ENCODE assay signal across 26 cellular contexts in the genomic region with DNA sequence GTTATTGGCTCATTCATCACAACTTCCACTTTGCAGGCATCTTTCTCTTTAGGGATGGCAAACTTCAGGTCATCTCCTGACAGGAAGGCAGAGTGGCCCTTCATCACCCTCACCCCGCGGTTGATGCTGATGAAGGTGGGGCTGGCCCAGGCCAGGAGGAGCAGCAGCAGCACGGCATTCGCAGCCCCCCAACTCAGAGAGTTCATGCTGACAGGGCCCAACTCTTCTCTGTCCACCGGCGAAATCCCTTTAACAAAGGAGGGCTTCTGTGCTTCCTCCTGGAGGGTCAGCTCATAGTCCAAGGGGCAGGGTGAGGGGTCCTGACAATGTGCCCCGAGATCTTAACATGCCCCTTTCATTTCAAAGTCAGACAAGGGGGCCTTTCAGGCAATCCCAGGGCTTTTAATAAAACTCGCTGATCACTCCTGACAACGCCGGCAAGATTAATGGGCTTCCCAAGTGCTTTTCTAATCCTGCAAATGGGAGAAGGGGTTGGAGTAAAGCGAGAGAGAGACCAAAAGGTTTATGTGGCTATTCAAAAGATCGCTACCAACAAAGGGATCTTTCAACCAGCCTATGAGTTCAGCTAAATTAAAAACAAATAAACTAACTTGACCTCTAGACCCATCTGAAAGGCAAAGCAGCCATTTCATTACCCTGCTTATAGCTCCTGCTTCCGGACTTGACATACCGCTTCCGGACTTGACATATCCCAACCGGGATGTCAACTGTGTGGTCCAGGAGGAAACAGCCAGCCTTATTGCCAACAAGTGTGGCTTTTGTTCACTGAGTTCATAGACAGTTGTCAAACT. TPM values are rescaled to one million over a fixed set of nuclear protein-coding genes. Genes with fewer than 3 reads are reported as not detected.
DNase-seq lines count a peak whose midpoint lies in the region; ATAC-seq and TF ChIP-seq lines count a peak whose summit lies in the region.
"Had no signal": no experiment of that assay in that cellular context is flagged by ENCODE, and none has a peak within 500 bp of the region (broad histone marks: within the 10 kb centered on the region; RNA-seq: fewer than 3 reads in every experiment).

No MANE protein-coding gene starts in this region.

- no peak for TF ChIP-seq CTCF in H9 (conservative IDR thresholded peaks at IDR 0.05)
- no peak for TF ChIP-seq CTCF in progenitor cell of endocrine pancreas (IDR thresholded peaks at IDR 0.05; ENCODE audit: unreplicated experiment)

- H4K91ac ChIP-seq in H9 (ENCODE audit: insufficient read length, low read depth, low read length) = no peak overlapping the region

- intact Hi-C loops in left colon (cut with DNase I, micrococcal nuclease) = no loop called here

- H2BK12ac ChIP-seq in H9 (ENCODE audit: insufficient read length, low read depth, low read length) = no peak overlapping the region

- H3K18ac ChIP-seq in H9 (ENCODE audit: insufficient read length, low read depth, low read length) = no peak overlapping the region

- H3K4me1 ChIP-seq in H9 (ENCODE audit: insufficient read depth, low read length) = no peaks in the 10 kb centered on the region
- H3K4me1 ChIP-seq: BE2C, Caco-2, upper lobe of left lung had no signal

- H3K9me3 ChIP-seq in H9 (ENCODE audit: control insufficient read depth, low read depth, low read length) = no peaks in the 10 kb centered on the region
- H3K9me3 ChIP-seq: BE2C, Caco-2, upper lobe of left lung had no signal

- ATAC-seq in left colon (peak; percentile 45), HG02642 (IDR thresholded peaks at IDR 0.05; ENCODE audit: poor library complexity, unreplicated experiment) (no peak)
- no peak for ATAC-seq in stimulated activated naive B cell treated with anti-CD40 and anti-IgM and Interleukin-4, amounts not matched to agents 10 μg/mL and 1 μg/mL and 100 μg/mL, for 72 hours (replicated peaks)
- ATAC-seq: activated CD8-positive, alpha-beta memory T cell treated with anti-CD3 and anti-CD28 coated beads, Interleukin-2, amount 10 ng/mL, durations not matched to agents 7 days and 5 days; naive thymus-derived CD8-positive, alpha-beta T cell; Right ventricle myocardium inferior had no signal

- H3K4me1 Mint-ChIP-seq in H9 = peaks cover 2 to 9% of the 10 kb centered on the region in 2 experiments; a peak in 2 of 4 replicates
- H3K4me1 Mint-ChIP-seq in progenitor cell of endocrine pancreas (ENCODE audit: low read depth) = peaks cover 21% of the 10 kb centered on the region
- H3K4me1 Mint-ChIP-seq in stimulated activated naive B cell treated with anti-CD40 and anti-IgM and Interleukin-4, amounts not matched to agents 10 μg/mL and 1 μg/mL and 100 μg/mL, for 72 hours = no peaks in the 10 kb centered on the region
- H3K4me1 Mint-ChIP-seq: activated CD8-positive, alpha-beta memory T cell treated with anti-CD3 and anti-CD28 coated beads, Interleukin-2, amount 10 ng/mL, durations not matched to agents 7 days and 5 days; memory B cell; naive thymus-derived CD8-positive, alpha-beta T cell had no signal

- H4K20me1 ChIP-seq in H9 (ENCODE audit: control insufficient read depth, insufficient read depth, insufficient read length) = no peaks in the 10 kb centered on the region

- DNase-seq in H9 (no peak), NCI-H82 treated with DMSO at 0.1 percent for 48 hours (lab: John Stamatoyannopoulos, UW; ENCODE audit: unreplicated experiment) (peak; percentile 14), left colon (no peak), progenitor cell of endocrine pancreas (ENCODE audit: low spot score, unreplicated experiment) (no peak), RPMI8226 (no peak)
- no peak for DNase-seq in stimulated activated CD4-positive, alpha-beta T cell treated with anti-CD3 and anti-CD28 coated beads, Interleukin-12 subunit alpha, Interleukin-12 subunit beta, amount 100 ng/mL, for 4 hours
- no peak for DNase-seq in stimulated activated naive B cell treated with anti-CD40 and anti-IgM and Interleukin-4, amounts not matched to agents 10 μg/mL and 1 μg/mL and 100 μg/mL, for 72 hours
- DNase-seq: activated CD4-positive, alpha-beta T cell treated with anti-CD3 and anti-CD28 coated beads for 4 hours; activated CD8-positive, alpha-beta memory T cell treated with anti-CD3 and anti-CD28 coated beads, Interleukin-2, amount 10 ng/mL, durations not matched to agents 7 days and 5 days; activated naive CD4-positive, alpha-beta T cell treated with anti-CD3 and anti-CD28 coated beads, Interleukin-2, amount 50 U/mL, for 16 hours; BE2C; Caco-2; cortex of kidney; naive thymus-derived CD8-positive, alpha-beta T cell; NCI-H524 treated with DMSO at 0.1 percent for 48 hours; posterior cingulate gyrus; stimulated activated CD4-positive, alpha-beta T cell treated with anti-CD3 and anti-CD28 coated beads, Interleukin-4, amount 100 ng/mL, for 4 hours; T-helper 1 cell had no signal

- H3K9ac ChIP-seq in H9 (ENCODE audit: extremely low read depth, insufficient read length, low read length) = no peak overlapping the region

- no peak overlapping the region for H4K5ac ChIP-seq in H9 (ENCODE audit: insufficient read length, low read depth, low read length)

- peak overlapping the region in 2 of 3 experiments; percentile 50 to 84; a peak in 1 of 7 replicates for H3K27ac Mint-ChIP-seq in H9
- peak overlapping the region; percentile 85 for H3K27ac Mint-ChIP-seq in progenitor cell of endocrine pancreas
- no peak overlapping the region for H3K27ac Mint-ChIP-seq in stimulated activated naive B cell treated with anti-CD40 and anti-IgM and Interleukin-4, amounts not matched to agents 10 μg/mL and 1 μg/mL and 100 μg/mL, for 72 hours
- H3K27ac Mint-ChIP-seq: activated CD8-positive, alpha-beta memory T cell treated with anti-CD3 and anti-CD28 coated beads, Interleukin-2, amount 10 ng/mL, durations not matched to agents 7 days and 5 days; activated T-helper 1 cell treated with anti-CD3 and anti-CD28 coated beads, Interleukin-12 subunit alpha, Interleukin-12 subunit beta, Interleukin-2, Interleukin-4 antibody, amounts not matched to agents 30 ng/mL and 10 ng/mL and 1 ng/mL, durations not matched to agents 14 hours and 24 hours and 36 hours; memory B cell; naive thymus-derived CD8-positive, alpha-beta T cell had no signal

- H3K56ac ChIP-seq in H9 (ENCODE audit: insufficient read length, low read depth, low read length) = no peak overlapping the region

- no peak overlapping the region for H2BK120ac ChIP-seq in H9 (ENCODE audit: low read depth, low read length, poor library complexity, severe bottlenecking)

- no peaks in the 10 kb centered on the region for H3K79me1 ChIP-seq in H9 (ENCODE audit: insufficient read depth, low read depth, low read length, poor library complexity, severe bottlenecking)

- H3K27me3 Mint-ChIP-seq in H9 (ENCODE audit: low read depth) = no peaks in the 10 kb centered on the region
- H3K27me3 Mint-ChIP-seq in progenitor cell of endocrine pancreas = no peaks in the 10 kb centered on the region
- no peaks in the 10 kb centered on the region for H3K27me3 Mint-ChIP-seq in stimulated activated naive B cell treated with anti-CD40 and anti-IgM and Interleukin-4, amounts not matched to agents 10 μg/mL and 1 μg/mL and 100 μg/mL, for 72 hours
- H3K27me3 Mint-ChIP-seq: activated CD8-positive, alpha-beta memory T cell treated with anti-CD3 and anti-CD28 coated beads, Interleukin-2, amount 10 ng/mL, durations not matched to agents 7 days and 5 days; memory B cell had no signal

- no peak overlapping the region for H2BK5ac ChIP-seq in H9 (ENCODE audit: insufficient read length, low read length)

- H3K4me3 Mint-ChIP-seq in H9 = no peak overlapping the region
- H3K4me3 Mint-ChIP-seq in progenitor cell of endocrine pancreas (ENCODE audit: low read depth) = peak overlapping the region; percentile 54
- H3K4me3 Mint-ChIP-seq in stimulated activated naive B cell treated with anti-CD40 and anti-IgM and Interleukin-4, amounts not matched to agents 10 μg/mL and 1 μg/mL and 100 μg/mL, for 72 hours = no peak overlapping the region
- H3K4me3 Mint-ChIP-seq: activated CD8-positive, alpha-beta memory T cell treated with anti-CD3 and anti-CD28 coated beads, Interleukin-2, amount 10 ng/mL, durations not matched to agents 7 days and 5 days; activated T-helper 1 cell treated with anti-CD3 and anti-CD28 coated beads, Interleukin-12 subunit alpha, Interleukin-12 subunit beta, Interleukin-2, Interleukin-4 antibody, amounts not matched to agents 30 ng/mL and 10 ng/mL and 1 ng/mL, durations not matched to agents 14 hours and 24 hours and 36 hours; memory B cell; naive thymus-derived CD8-positive, alpha-beta T cell had no signal

- H4K8ac ChIP-seq in H9 (replicated peaks; ENCODE audit: insufficient read length, low read depth, low read length) = no peak overlapping the region

- no peak overlapping the region for H2BK15ac ChIP-seq in H9 (ENCODE audit: low read depth, low read length)

- H3K23me2 ChIP-seq in H9 (ENCODE audit: insufficient read length, low read depth, low read length, poor library complexity, severe bottlenecking) = no peaks in the 10 kb centered on the region

- WGBS in H9 (ENCODE audit: extremely low coverage, insufficient read length, low lambda C conversion rate) = no CpG with 5 or more reads among the region's 16 CpGs

- no peak overlapping the region for H3K4ac ChIP-seq in H9 (ENCODE audit: low read depth, low read length)

- no peak overlapping the region for H2BK20ac ChIP-seq in H9 (ENCODE audit: low read depth, low read length, poor library complexity, severe bottlenecking)

- H3K27me3 ChIP-seq in H9 (ENCODE audit: insufficient read depth, low read length) = no peaks in the 10 kb centered on the region
- H3K27me3 ChIP-seq: cardiac muscle cell, upper lobe of left lung had no signal

- H3K23ac ChIP-seq in H9 (ENCODE audit: insufficient read length, low read depth, low read length) = no peak overlapping the region

- no peak overlapping the region for H3T11ph ChIP-seq in H9 (ENCODE audit: low read length)

- peaks cover 4 to 7% of the 10 kb centered on the region in 2 experiments; a peak in 4 of 5 replicates for H3K9me3 Mint-ChIP-seq in H9
- H3K9me3 Mint-ChIP-seq in progenitor cell of endocrine pancreas (ENCODE audit: low read depth) = no peaks in the 10 kb centered on the region
- H3K9me3 Mint-ChIP-seq in stimulated activated naive B cell treated with anti-CD40 and anti-IgM and Interleukin-4, amounts not matched to agents 10 μg/mL and 1 μg/mL and 100 μg/mL, for 72 hours = peaks cover 1 to 6% of the 10 kb centered on the region in 2 donors
- H3K9me3 Mint-ChIP-seq: activated T-helper 1 cell treated with anti-CD3 and anti-CD28 coated beads, Interleukin-12 subunit alpha, Interleukin-12 subunit beta, Interleukin-2, Interleukin-4 antibody, amounts not matched to agents 30 ng/mL and 10 ng/mL and 1 ng/mL, durations not matched to agents 14 hours and 24 hours and 36 hours; memory B cell had no signal

- peaks cover 0 to 2% (median 0%) of the 10 kb centered on the region in 3 experiments; a peak in 3 of 7 replicates for H3K36me3 Mint-ChIP-seq in H9 (ENCODE audit: insufficient read depth in 1 of 3, low read depth in 3 of 3)
- H3K36me3 Mint-ChIP-seq in progenitor cell of endocrine pancreas (ENCODE audit: insufficient read depth) = no peaks in the 10 kb centered on the region
- H3K36me3 Mint-ChIP-seq in stimulated activated naive B cell treated with anti-CD40 and anti-IgM and Interleukin-4, amounts not matched to agents 10 μg/mL and 1 μg/mL and 100 μg/mL, for 72 hours = no peaks in the 10 kb centered on the region
- H3K36me3 Mint-ChIP-seq: activated CD8-positive, alpha-beta memory T cell treated with anti-CD3 and anti-CD28 coated beads, Interleukin-2, amount 10 ng/mL, durations not matched to agents 7 days and 5 days; memory B cell; naive thymus-derived CD8-positive, alpha-beta T cell had no signal

- H2AK5ac ChIP-seq in H9 (ENCODE audit: insufficient read length, low read length) = no peak overlapping the region

- no peak overlapping the region for H3K14ac ChIP-seq in H9 (ENCODE audit: insufficient read depth, low read length)

- no peak overlapping the region for H2AFZ ChIP-seq in H9 (ENCODE audit: low read length)

- no peak overlapping the region for H3K4me2 ChIP-seq in H9 (ENCODE audit: insufficient read depth, insufficient read length, low read length)

- H3K79me2 ChIP-seq in H9 (ENCODE audit: insufficient read depth, low read length) = no peaks in the 10 kb centered on the region

- no peak overlapping the region for H3K27ac ChIP-seq in H9 (ENCODE audit: insufficient read length, low read depth, low read length)
- H3K27ac ChIP-seq: cardiac muscle cell, HL-60, upper lobe of left lung had no signal

RNA-seq across cellular contexts. Expression of a gene that starts 41.2 kb away (rescaled TPM):
- total RNA-seq in H9 (2021) (0.35 and 0.44 TPM in 2 replicates), left colon (1 to 10 TPM in 1 of 2 donors, under 1 TPM in 1; 0.43 to 2.3 TPM), progenitor cell of endocrine pancreas (11.4 and 13.2 TPM in 2 replicates)
- total RNA-seq: activated CD8-positive, alpha-beta memory T cell treated with anti-CD3 and anti-CD28 coated beads, Interleukin-2, amount 10 ng/mL, durations not matched to agents 7 days and 5 days; activated T-helper 1 cell treated with anti-CD3 and anti-CD28 coated beads, Interleukin-12 subunit alpha, Interleukin-12 subunit beta, Interleukin-2, Interleukin-4 antibody, amounts not matched to agents 30 ng/mL and 10 ng/mL and 1 ng/mL, durations not matched to agents 14 hours and 24 hours and 36 hours; Daoy; naive thymus-derived CD8-positive, alpha-beta T cell had no signal
